In the genomic region with DNA sequence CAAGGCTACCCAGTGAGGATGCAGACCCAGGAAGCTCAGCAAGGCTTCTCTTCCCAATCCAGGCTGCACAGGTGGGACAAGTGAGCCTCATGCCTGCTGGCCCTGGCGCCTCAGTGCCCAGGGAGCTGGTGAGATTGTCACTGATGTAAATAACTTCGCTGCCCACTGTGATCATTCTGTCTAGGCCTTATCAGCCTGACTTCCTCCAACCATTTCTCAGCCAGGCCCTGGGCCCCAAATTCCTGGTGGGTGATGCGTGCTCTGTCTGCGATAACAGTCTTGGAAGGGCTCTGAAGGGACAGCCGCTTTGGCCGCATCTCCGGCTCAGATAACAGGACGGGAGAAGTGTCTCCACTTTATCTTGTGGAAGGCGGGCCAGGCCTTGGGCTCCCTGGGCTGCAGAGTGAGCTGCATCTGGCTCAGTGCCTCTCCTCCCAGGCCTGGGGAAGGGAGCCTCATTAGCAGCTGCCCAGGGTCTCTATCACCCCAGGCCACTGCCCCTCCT, we compare ENCODE assay signal across 1 cellular context.
TF ChIP-seq lines count a peak whose summit lies in the region.

No MANE protein-coding gene starts in this region.

TF ChIP-seq in K562, 482 proteins besides CTCF, POLR2A, EP300 and RAD21 (continued from another document):
- TF ChIP-seq FOXA3 (CRISPR knock-in tag; conservative IDR thresholded peaks at IDR 0.05 in 1 of 2, IDR thresholded peaks at IDR 0.05 in 1 of 2) (0 out of 4 replicates have a peak, but pooled peaks of 1 of the 2 experiments have one; percentile 25), ZNF699 (CRISPR knock-in tag; IDR thresholded peaks at IDR 0.05; ENCODE audit: insufficient replicate concordance) (no peak), ZBTB17 (CRISPR knock-in tag; IDR thresholded peaks at IDR 0.05) (peak; percentile 33; the same call in 1 of the 2 replicates), ZNF431 (CRISPR knock-in tag; IDR thresholded peaks at IDR 0.05) (no peak), GATAD2A (IDR thresholded peaks at IDR 0.05) (0 out of 2 replicates have a peak, but pooled peaks have one; percentile 55), HNRNPLL (IDR thresholded peaks at IDR 0.05; ENCODE audit: low read depth, low read length, poor library complexity, severe bottlenecking) (no peak), FIP1L1 (IDR thresholded peaks at IDR 0.05; ENCODE audit: low read depth, low read length, poor library complexity, severe bottlenecking) (no peak), ZNF316 (IDR thresholded peaks at IDR 0.05) (no peak), KLF16 (IDR thresholded peaks at IDR 0.05) (peak; percentile 93), NCOA4 (IDR thresholded peaks at IDR 0.05; ENCODE audit: partially characterized antibody) (no peak), HDAC3 (IDR thresholded peaks at IDR 0.05; ENCODE audit: borderline replicate concordance, partially characterized antibody) (no peak), PRMT5 (CRISPR knock-in tag; IDR thresholded peaks at IDR 0.05) (no peak), SMC3 (conservative IDR thresholded peaks at IDR 0.05; ENCODE audit: insufficient read depth, low read depth, low read length) (no peak), RHOXF2B (CRISPR knock-in tag; conservative IDR thresholded peaks at IDR 0.05) (no peak), ZNF143 (CRISPR knock-in tag; IDR thresholded peaks at IDR 0.05) (no peak), CBFA2T3 (IDR thresholded peaks at IDR 0.05) (peak; percentile 98), NBN (IDR thresholded peaks at IDR 0.05; ENCODE audit: low read depth) (peak; percentile 96; the same call in 1 of the 2 replicates), SRSF3 (IDR thresholded peaks at IDR 0.05; ENCODE audit: insufficient read depth, low read length) (no peak), NCOR1 (IDR thresholded peaks at IDR 0.05) (peak; percentile 95), ZNF561 (CRISPR knock-in tag; conservative IDR thresholded peaks at IDR 0.05) (no peak), ZNF551 (CRISPR knock-in tag; IDR thresholded peaks at IDR 0.05) (no peak), RBM14 (IDR thresholded peaks at IDR 0.05; ENCODE audit: borderline replicate concordance, insufficient read depth, low read depth, low read length) (no peak), NEUROD1 (IDR thresholded peaks at IDR 0.05; ENCODE audit: borderline replicate concordance, low read depth, low read length, partially characterized antibody) (peak; percentile 74), CXXC5 (CRISPR knock-in tag; IDR thresholded peaks at IDR 0.05) (peak; percentile 98), HDAC1 (IDR thresholded peaks at IDR 0.05) (peak; percentile 25 to 91; a peak in 2 of 4 replicates), FOXK2 (conservative IDR thresholded peaks at IDR 0.05 in 1 of 2, IDR thresholded peaks at IDR 0.05 in 1 of 2; ENCODE audit: low read depth in 2 of 2) (peak in 1 of 2 experiments; percentile 57; a peak in 1 of 4 replicates), PHB2 (IDR thresholded peaks at IDR 0.05; ENCODE audit: low read depth) (peak; percentile 71), CBX3 (IDR thresholded peaks at IDR 0.05; ENCODE audit: borderline replicate concordance in 1 of 2, low read length in 2 of 2) (peak in 1 of 2 experiments; percentile 68; a peak in 1 of 3 replicates), NUFIP1 (IDR thresholded peaks at IDR 0.05; ENCODE audit: partially characterized antibody) (no peak), NR4A1 (CRISPR knock-in tag; IDR thresholded peaks at IDR 0.05) (no peak), NR4A1 (tag; IDR thresholded peaks at IDR 0.05) (peak; percentile 82; the same call in 1 of the 2 replicates), MXI1 (IDR thresholded peaks at IDR 0.05; ENCODE audit: low read depth, low read length) (no peak), ILK (tag; IDR thresholded peaks at IDR 0.05; ENCODE audit: borderline replicate concordance, low read depth) (no peak), NELFE (IDR thresholded peaks at IDR 0.05; ENCODE audit: insufficient read depth, insufficient read length) (no peak), MYC (IDR thresholded peaks at IDR 0.05; ENCODE audit: low read depth, low read length) (peak; percentile 78; the same call in 1 of the 2 replicates), MYC (CRISPR knock-in tag; IDR thresholded peaks at IDR 0.05; ENCODE audit: borderline replicate concordance, low read depth) (no peak), CBX2 (IDR thresholded peaks at IDR 0.05; ENCODE audit: insufficient read depth, low read length, poor library complexity, severe bottlenecking) (no peak), NCOA1 (IDR thresholded peaks at IDR 0.05; ENCODE audit: low read depth) (peak; percentile 57; the same call in 1 of the 2 replicates), NR2C2 (CRISPR knock-in tag; IDR thresholded peaks at IDR 0.05) (no peak), NR2C2 (tag; IDR thresholded peaks at IDR 0.05) (no peak), ZEB2 (IDR thresholded peaks at IDR 0.05) (peak; percentile 89), CTBP1 (IDR thresholded peaks at IDR 0.05; ENCODE audit: borderline replicate concordance) (peak; percentile 100), ZC3H4 (CRISPR knock-in tag; IDR thresholded peaks at IDR 0.05; ENCODE audit: borderline replicate concordance) (no peak), SREBF1 (IDR thresholded peaks at IDR 0.05; ENCODE audit: borderline replicate concordance, low read depth, low read length) (peak; percentile 31; the same call in 1 of the 2 replicates)
- TF ChIP-seq, protein P1, sequence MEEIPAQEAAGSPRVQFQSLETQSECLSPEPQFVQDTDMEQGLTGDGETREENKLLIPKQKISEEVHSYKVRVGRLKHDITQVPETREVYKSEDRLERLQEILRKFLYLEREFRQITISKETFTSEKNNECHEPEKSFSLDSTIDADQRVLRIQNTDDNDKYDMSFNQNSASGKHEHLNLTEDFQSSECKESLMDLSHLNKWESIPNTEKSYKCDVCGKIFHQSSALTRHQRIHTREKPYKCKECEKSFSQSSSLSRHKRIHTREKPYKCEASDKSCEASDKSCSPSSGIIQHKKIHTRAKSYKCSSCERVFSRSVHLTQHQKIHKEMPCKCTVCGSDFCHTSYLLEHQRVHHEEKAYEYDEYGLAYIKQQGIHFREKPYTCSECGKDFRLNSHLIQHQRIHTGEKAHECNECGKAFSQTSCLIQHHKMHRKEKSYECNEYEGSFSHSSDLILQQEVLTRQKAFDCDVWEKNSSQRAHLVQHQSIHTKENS (CRISPR knock-in tag; IDR thresholded peaks at IDR 0.05), result no peak
- TF ChIP-seq, protein P2, sequence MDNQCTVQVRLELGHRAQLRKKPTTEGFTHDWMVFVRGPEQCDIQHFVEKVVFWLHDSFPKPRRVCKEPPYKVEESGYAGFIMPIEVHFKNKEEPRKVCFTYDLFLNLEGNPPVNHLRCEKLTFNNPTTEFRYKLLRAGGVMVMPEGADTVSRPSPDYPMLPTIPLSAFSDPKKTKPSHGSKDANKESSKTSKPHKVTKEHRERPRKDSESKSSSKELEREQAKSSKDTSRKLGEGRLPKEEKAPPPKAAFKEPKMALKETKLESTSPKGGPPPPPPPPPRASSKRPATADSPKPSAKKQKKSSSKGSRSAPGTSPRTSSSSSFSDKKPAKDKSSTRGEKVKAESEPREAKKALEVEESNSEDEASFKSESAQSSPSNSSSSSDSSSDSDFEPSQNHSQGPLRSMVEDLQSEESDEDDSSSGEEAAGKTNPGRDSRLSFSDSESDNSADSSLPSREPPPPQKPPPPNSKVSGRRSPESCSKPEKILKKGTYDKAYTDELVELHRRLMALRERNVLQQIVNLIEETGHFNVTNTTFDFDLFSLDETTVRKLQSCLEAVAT (IDR thresholded peaks at IDR 0.05), result no peak; a peak in 1 of 4 replicates
- TF ChIP-seq, protein P3, sequence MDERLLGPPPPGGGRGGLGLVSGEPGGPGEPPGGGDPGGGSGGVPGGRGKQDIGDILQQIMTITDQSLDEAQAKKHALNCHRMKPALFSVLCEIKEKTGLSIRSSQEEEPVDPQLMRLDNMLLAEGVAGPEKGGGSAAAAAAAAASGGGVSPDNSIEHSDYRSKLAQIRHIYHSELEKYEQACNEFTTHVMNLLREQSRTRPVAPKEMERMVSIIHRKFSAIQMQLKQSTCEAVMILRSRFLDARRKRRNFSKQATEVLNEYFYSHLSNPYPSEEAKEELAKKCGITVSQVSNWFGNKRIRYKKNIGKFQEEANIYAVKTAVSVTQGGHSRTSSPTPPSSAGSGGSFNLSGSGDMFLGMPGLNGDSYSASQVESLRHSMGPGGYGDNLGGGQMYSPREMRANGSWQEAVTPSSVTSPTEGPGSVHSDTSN (CRISPR knock-in tag; IDR thresholded peaks at IDR 0.05; ENCODE audit: low read depth), result no peak
- TF ChIP-seq, protein P3 (tag; conservative IDR thresholded peaks at IDR 0.05; ENCODE audit: low read depth), result peak; percentile 35; the same call in 1 of the 2 replicates
- TF ChIP-seq, protein P4, sequence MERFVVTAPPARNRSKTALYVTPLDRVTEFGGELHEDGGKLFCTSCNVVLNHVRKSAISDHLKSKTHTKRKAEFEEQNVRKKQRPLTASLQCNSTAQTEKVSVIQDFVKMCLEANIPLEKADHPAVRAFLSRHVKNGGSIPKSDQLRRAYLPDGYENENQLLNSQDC (CRISPR knock-in tag; IDR thresholded peaks at IDR 0.05), result no peak
- TF ChIP-seq, protein P5, sequence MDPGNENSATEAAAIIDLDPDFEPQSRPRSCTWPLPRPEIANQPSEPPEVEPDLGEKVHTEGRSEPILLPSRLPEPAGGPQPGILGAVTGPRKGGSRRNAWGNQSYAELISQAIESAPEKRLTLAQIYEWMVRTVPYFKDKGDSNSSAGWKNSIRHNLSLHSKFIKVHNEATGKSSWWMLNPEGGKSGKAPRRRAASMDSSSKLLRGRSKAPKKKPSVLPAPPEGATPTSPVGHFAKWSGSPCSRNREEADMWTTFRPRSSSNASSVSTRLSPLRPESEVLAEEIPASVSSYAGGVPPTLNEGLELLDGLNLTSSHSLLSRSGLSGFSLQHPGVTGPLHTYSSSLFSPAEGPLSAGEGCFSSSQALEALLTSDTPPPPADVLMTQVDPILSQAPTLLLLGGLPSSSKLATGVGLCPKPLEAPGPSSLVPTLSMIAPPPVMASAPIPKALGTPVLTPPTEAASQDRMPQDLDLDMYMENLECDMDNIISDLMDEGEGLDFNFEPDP (CRISPR knock-in tag; IDR thresholded peaks at IDR 0.05), result no peak
- TF ChIP-seq, protein P6, sequence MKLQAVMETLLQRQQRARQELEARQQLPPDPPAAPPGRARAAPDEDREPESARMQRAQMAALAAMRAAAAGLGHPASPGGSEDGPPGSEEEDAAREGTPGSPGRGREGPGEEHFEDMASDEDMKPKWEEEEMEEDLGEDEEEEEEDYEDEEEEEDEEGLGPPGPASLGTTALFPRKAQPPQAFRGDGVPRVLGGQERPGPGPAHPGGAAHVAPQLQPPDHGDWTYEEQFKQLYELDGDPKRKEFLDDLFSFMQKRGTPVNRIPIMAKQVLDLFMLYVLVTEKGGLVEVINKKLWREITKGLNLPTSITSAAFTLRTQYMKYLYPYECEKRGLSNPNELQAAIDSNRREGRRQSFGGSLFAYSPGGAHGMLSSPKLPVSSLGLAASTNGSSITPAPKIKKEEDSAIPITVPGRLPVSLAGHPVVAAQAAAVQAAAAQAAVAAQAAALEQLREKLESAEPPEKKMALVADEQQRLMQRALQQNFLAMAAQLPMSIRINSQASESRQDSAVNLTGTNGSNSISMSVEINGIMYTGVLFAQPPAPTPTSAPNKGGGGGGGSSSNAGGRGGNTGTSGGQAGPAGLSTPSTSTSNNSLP (IDR thresholded peaks at IDR 0.05; ENCODE audit: borderline replicate concordance, low read depth, low read length), result no peak
- TF ChIP-seq, protein P7, sequence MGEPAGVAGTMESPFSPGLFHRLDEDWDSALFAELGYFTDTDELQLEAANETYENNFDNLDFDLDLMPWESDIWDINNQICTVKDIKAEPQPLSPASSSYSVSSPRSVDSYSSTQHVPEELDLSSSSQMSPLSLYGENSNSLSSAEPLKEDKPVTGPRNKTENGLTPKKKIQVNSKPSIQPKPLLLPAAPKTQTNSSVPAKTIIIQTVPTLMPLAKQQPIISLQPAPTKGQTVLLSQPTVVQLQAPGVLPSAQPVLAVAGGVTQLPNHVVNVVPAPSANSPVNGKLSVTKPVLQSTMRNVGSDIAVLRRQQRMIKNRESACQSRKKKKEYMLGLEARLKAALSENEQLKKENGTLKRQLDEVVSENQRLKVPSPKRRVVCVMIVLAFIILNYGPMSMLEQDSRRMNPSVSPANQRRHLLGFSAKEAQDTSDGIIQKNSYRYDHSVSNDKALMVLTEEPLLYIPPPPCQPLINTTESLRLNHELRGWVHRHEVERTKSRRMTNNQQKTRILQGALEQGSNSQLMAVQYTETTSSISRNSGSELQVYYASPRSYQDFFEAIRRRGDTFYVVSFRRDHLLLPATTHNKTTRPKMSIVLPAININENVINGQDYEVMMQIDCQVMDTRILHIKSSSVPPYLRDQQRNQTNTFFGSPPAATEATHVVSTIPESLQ (CRISPR knock-in tag; IDR thresholded peaks at IDR 0.05), result no peak
TF ChIP-seq in K562: peak in this region for 118.
